In genomic region chr13:112980441-112980840, GRCh38 we compare ENCODE assay signal across 19 cellular contexts. TPM values are rescaled to one million over a fixed set of nuclear protein-coding genes. Genes with fewer than 3 reads are reported as not detected.
DNase-seq lines count a peak whose midpoint lies in the region; ATAC-seq and TF ChIP-seq lines count a peak whose summit lies in the region.
"Had no signal": no experiment of that assay in that cellular context is flagged by ENCODE, and none has a peak within 500 bp of the region (broad histone marks: within the 10 kb centered on the region; RNA-seq: fewer than 3 reads in every experiment).

No MANE protein-coding gene starts in this region.

- POLR2A ChIA-PET in CD8-positive, alpha-beta T cell (lab: Charles Lee): no interaction called here

- intact Hi-C loops in CD8-positive, alpha-beta T cell (cut with DNase I, micrococcal nuclease): no loop called here
- intact Hi-C loops in left ventricle myocardium inferior (cut with micrococcal nuclease): no loop called here

- no peaks in the 10 kb centered on the region for H3K27me3 ChIP-seq in CD8-positive, alpha-beta T cell (ENCODE audit: insufficient read depth, low read length)
- H3K27me3 ChIP-seq in left ventricle myocardium inferior (ENCODE audit: low read depth): no peaks in the 10 kb centered on the region
- H3K27me3 ChIP-seq in effector memory CD4-positive, alpha-beta T cell (replicated peaks; ENCODE audit: control insufficient read depth, insufficient read depth, low read length, poor library complexity, severe bottlenecking): no peaks in the 10 kb centered on the region
- H3K27me3 ChIP-seq: adrenal gland, hepatocyte, right lobe of liver had no signal

- TF ChIP-seq CTCF in CD8-positive, alpha-beta T cell (IDR thresholded peaks at IDR 0.05): no peak
- TF ChIP-seq CTCF in left ventricle myocardium inferior (IDR thresholded peaks at IDR 0.05; ENCODE audit: borderline replicate concordance): no peak

- H3K27ac Mint-ChIP-seq in CD8-positive, alpha-beta T cell: no peak overlapping the region
- H3K27ac Mint-ChIP-seq: activated CD4-positive, alpha-beta T cell treated with anti-CD3 and anti-CD28 coated beads, Interleukin-2, amount 10 ng/mL, durations not matched to agents 7 days and 5 days; natural killer cell treated with Interleukin-12 subunit alpha and Interleukin-12 subunit beta and Interleukin-15 and Interleukin-18, amount 100 ng/mL, for 72 hours; stimulated activated naive B cell treated with anti-CD40 and anti-IgM and Interleukin-4, amounts not matched to agents 10 μg/mL and 1 μg/mL and 100 μg/mL, for 72 hours had no signal

- no peaks in the 10 kb centered on the region for H3K9me3 Mint-ChIP-seq in CD8-positive, alpha-beta T cell
- H3K9me3 Mint-ChIP-seq: activated CD4-positive, alpha-beta T cell treated with anti-CD3 and anti-CD28 coated beads, Interleukin-2, amount 10 ng/mL, durations not matched to agents 7 days and 5 days; activated T-cell treated with anti-CD3 and anti-CD28 coated beads, Interleukin-2, amount 50 U/mL, for 4 hours; natural killer cell treated with Interleukin-12 subunit alpha and Interleukin-12 subunit beta and Interleukin-15 and Interleukin-18, amount 100 ng/mL, for 72 hours; stimulated activated naive B cell treated with anti-CD40 and anti-IgM and Interleukin-4, amounts not matched to agents 10 μg/mL and 1 μg/mL and 100 μg/mL, for 72 hours had no signal

- H3K4me1 ChIP-seq in CD8-positive, alpha-beta T cell (ENCODE audit: insufficient read depth, low read length): no peaks in the 10 kb centered on the region
- H3K4me1 ChIP-seq in left ventricle myocardium inferior: peaks cover 57% of the 10 kb centered on the region
- H3K4me1 ChIP-seq in effector memory CD4-positive, alpha-beta T cell (ENCODE audit: control insufficient read depth, insufficient read depth, low read length, poor library complexity, severe bottlenecking): no peaks in the 10 kb centered on the region
- H3K4me1 ChIP-seq: adrenal gland had no signal

- ATAC-seq in CD8-positive, alpha-beta T cell: no peak
- ATAC-seq: natural killer cell treated with Interleukin-12 subunit alpha and Interleukin-12 subunit beta and Interleukin-15 and Interleukin-18, amount 100 ng/mL, for 72 hours had no signal

- no peak overlapping the region for H3K27ac ChIP-seq in CD8-positive, alpha-beta T cell (ENCODE audit: low read depth, low read length)
- peak overlapping the region; percentile 91 for H3K27ac ChIP-seq in left ventricle myocardium inferior (replicated peaks)
- peak overlapping the region in 6 of 21 experiments; percentile 9 to 83 (median 44) for H3K27ac ChIP-seq in skin epidermis
- H3K27ac ChIP-seq in effector memory CD4-positive, alpha-beta T cell (ENCODE audit: insufficient read depth, low read length, poor library complexity, severe bottlenecking): no peak overlapping the region
- H3K27ac ChIP-seq: hepatocyte, right lobe of liver had no signal

- H3K9me3 ChIP-seq in CD8-positive, alpha-beta T cell (ENCODE audit: low read length): no peaks in the 10 kb centered on the region
- H3K9me3 ChIP-seq in left ventricle myocardium inferior (replicated peaks): no peaks in the 10 kb centered on the region
- no peaks in the 10 kb centered on the region for H3K9me3 ChIP-seq in effector memory CD4-positive, alpha-beta T cell (ENCODE audit: control insufficient read depth, low read length)
- H3K9me3 ChIP-seq: adrenal gland, right lobe of liver had no signal

- H3K27me3 Mint-ChIP-seq in CD8-positive, alpha-beta T cell (ENCODE audit: low read depth): no peaks in the 10 kb centered on the region
- H3K27me3 Mint-ChIP-seq: activated CD4-positive, alpha-beta T cell treated with anti-CD3 and anti-CD28 coated beads, Interleukin-2, amount 10 ng/mL, durations not matched to agents 7 days and 5 days had no signal

- CTCF ChIA-PET in CD8-positive, alpha-beta T cell (lab: Charles Lee): no interaction called here

- H3K36me3 ChIP-seq in CD8-positive, alpha-beta T cell (ENCODE audit: insufficient read depth, low read length): no peaks in the 10 kb centered on the region
- no peaks in the 10 kb centered on the region for H3K36me3 ChIP-seq in left ventricle myocardium inferior
- H3K36me3 ChIP-seq in effector memory CD4-positive, alpha-beta T cell (ENCODE audit: control insufficient read depth, insufficient read depth, low read length): no peaks in the 10 kb centered on the region
- H3K36me3 ChIP-seq: adrenal gland, right lobe of liver had no signal

- peaks cover 10% of the 10 kb centered on the region for H3K36me3 Mint-ChIP-seq in CD8-positive, alpha-beta T cell
- H3K36me3 Mint-ChIP-seq: natural killer cell treated with Interleukin-12 subunit alpha and Interleukin-12 subunit beta and Interleukin-15 and Interleukin-18, amount 100 ng/mL, for 72 hours had no signal

- H3K4me3 ChIP-seq in CD8-positive, alpha-beta T cell (ENCODE audit: low read depth, low read length): no peak overlapping the region
- H3K4me3 ChIP-seq in left ventricle myocardium inferior (peak overlapping the region; percentile 69), skin epidermis (peak overlapping the region in 5 of 7 experiments; percentile 2 to 27 (median 21))
- H3K4me3 ChIP-seq in effector memory CD4-positive, alpha-beta T cell (ENCODE audit: insufficient read depth, low read depth, low read length, poor library complexity, severe bottlenecking): no peak overlapping the region
- H3K4me3 ChIP-seq: hepatocyte, right lobe of liver had no signal

- peak overlapping the region; percentile 15 for H3K4me3 Mint-ChIP-seq in CD8-positive, alpha-beta T cell
- H3K4me3 Mint-ChIP-seq: activated CD4-positive, alpha-beta T cell treated with anti-CD3 and anti-CD28 coated beads, Interleukin-2, amount 10 ng/mL, durations not matched to agents 7 days and 5 days; activated T-cell treated with anti-CD3 and anti-CD28 coated beads, Interleukin-2, amount 50 U/mL, for 4 hours; natural killer cell treated with Interleukin-12 subunit alpha and Interleukin-12 subunit beta and Interleukin-15 and Interleukin-18, amount 100 ng/mL, for 72 hours had no signal

- DNase-seq in CD8-positive, alpha-beta T cell: no peak
- DNase-seq in NCI-H526 treated with DMSO at 0.1 percent for 48 hours (lab: John Stamatoyannopoulos, UW) (peak; percentile 28), left ventricle myocardium inferior (no peak), DMS79 (lab: John Stamatoyannopoulos, UW) (no peak), occipital lobe (lab: John Stamatoyannopoulos, UW) (no peak)
- no peak for DNase-seq in effector memory CD4-positive, alpha-beta T cell
- DNase-seq: activated CD4-positive, alpha-beta T cell treated with anti-CD3 and anti-CD28 coated beads, Interleukin-2, amount 10 ng/mL, durations not matched to agents 7 days and 5 days; activated T-cell treated with anti-CD3 and anti-CD28 coated beads, Interleukin-2, amount 50 U/mL, for 4 hours; EL; Karpas-422; NCI-H2081 treated with DMSO at 0.1 percent for 48 hours; NCI-H82; right lobe of liver; stimulated activated naive B cell treated with anti-CD40 and anti-IgM and Interleukin-4, amounts not matched to agents 10 μg/mL and 1 μg/mL and 100 μg/mL, for 72 hours; T-helper 9 cell had no signal

- H3K4me1 Mint-ChIP-seq in CD8-positive, alpha-beta T cell (ENCODE audit: low read depth): peaks cover 11% of the 10 kb centered on the region
- H3K4me1 Mint-ChIP-seq: activated CD4-positive, alpha-beta T cell treated with anti-CD3 and anti-CD28 coated beads, Interleukin-2, amount 10 ng/mL, durations not matched to agents 7 days and 5 days had no signal

RNA-seq across cellular contexts. Expression of gene MCF2L, which starts 11.4 kb away (rescaled TPM):
- total RNA-seq in CD8-positive, alpha-beta T cell: 10 to 100 TPM; 13.7 to 15.0 TPM
- 41.2 TPM for total RNA-seq in left ventricle myocardium inferior
- total RNA-seq in occipital lobe: 146 TPM

Comparison
In these comparisons a context has a peak if more than half of its experiments do, and no peak if none do; other contexts are left out.
1. H3K4me3 ChIP-seq: peak in left ventricle myocardium inferior (single experiment) and skin epidermis (5 of 7); none in CD8-positive, alpha-beta T cell (single experiment) and effector memory CD4-positive, alpha-beta T cell (single experiment).